ENCODE assay signal across 8 cellular contexts in genomic region chr7:92691578-92691977, GRCh38.
A peak's percentile ranks its signal among the peaks of the same experiment; 100 is the strongest.
DNase-seq lines count a peak whose midpoint lies in the region; ATAC-seq, FAIRE-seq and TF ChIP-seq lines count a peak whose summit lies in the region.

No MANE protein-coding gene starts in this region.

- no peak for TF ChIP-seq EP300 in upper lobe of left lung (IDR thresholded peaks at IDR 0.05)

- no peaks in the 10 kb centered on the region for H3K9me1 ChIP-seq in keratinocyte (ENCODE audit: control insufficient read depth, extremely low read depth, insufficient read depth, low read length)

- no peaks in the 10 kb centered on the region for H4K20me1 ChIP-seq in keratinocyte (ENCODE audit: control insufficient read depth, extremely low read depth, insufficient read depth, low read length)

- ATAC-seq in GM18858 (IDR thresholded peaks at IDR 0.05; ENCODE audit: unreplicated experiment), result peak; percentile 85
- peak; percentile 85 for ATAC-seq in HG03103 (IDR thresholded peaks at IDR 0.05; ENCODE audit: low read depth, unreplicated experiment)
- peak in 1 of 2 donors; percentile 54 for ATAC-seq in upper lobe of left lung (ENCODE audit: low FRiP score in 2 of 2)
- ATAC-seq in GM19397 (IDR thresholded peaks at IDR 0.05; ENCODE audit: unreplicated experiment), result no peak

- H3K27me3 ChIP-seq in adipocyte (replicated peaks; ENCODE audit: control insufficient read depth, insufficient read depth, low read length), result no peaks in the 10 kb centered on the region
- H3K27me3 ChIP-seq in keratinocyte (ENCODE audit: control insufficient read depth, extremely low read depth, insufficient read depth, low read length), result no peaks in the 10 kb centered on the region
- H3K27me3 ChIP-seq in upper lobe of left lung, result no peaks in the 10 kb centered on the region

- H3K9me3 ChIP-seq in adipocyte (ENCODE audit: control insufficient read depth, low read length) (no peaks in the 10 kb centered on the region), keratinocyte (ENCODE audit: control insufficient read depth, low read depth, low read length) (no peaks in the 10 kb centered on the region), upper lobe of left lung (no peaks in the 10 kb centered on the region)

- H3K4me2 ChIP-seq in keratinocyte (ENCODE audit: control insufficient read depth, extremely low read depth, insufficient read depth, low read depth, low read length), result no peak overlapping the region

- H3K4me3 ChIP-seq in adipocyte (ENCODE audit: low read length) (no peak overlapping the region), keratinocyte (ENCODE audit: control insufficient read depth in 2 of 3, extremely low read depth in 1 of 3, insufficient read depth in 2 of 3, low read depth in 1 of 3, low read length in 3 of 3) (no peak overlapping the region), upper lobe of left lung (no peak overlapping the region)

- H3K36me3 ChIP-seq in adipocyte (ENCODE audit: control insufficient read depth, insufficient read depth, low read length, severe bottlenecking) (no peaks in the 10 kb centered on the region), keratinocyte (ENCODE audit: control insufficient read depth in 2 of 2, extremely low read depth in 1 of 2, insufficient read depth in 2 of 2, low read length in 2 of 2) (peaks cover 0 to 4% of the 10 kb centered on the region in 2 experiments), upper lobe of left lung (no peaks in the 10 kb centered on the region)

- peaks cover 47% of the 10 kb centered on the region for H3K79me2 ChIP-seq in keratinocyte (ENCODE audit: control insufficient read depth, insufficient read depth, low read length)

- TF ChIP-seq POLR2A in upper lobe of left lung (IDR thresholded peaks at IDR 0.05), result no peak

- dilution Hi-C loops in keratinocyte (cut with MboI; ENCODE audit: extremely low pct_ligation_motif_present, low sequenced_read_pairs), result no loop called here

- WGBS in upper lobe of left lung, 2 donors, result 22 to 25% methylated on average over 2 of the region's 2 CpGs

- H3K9ac ChIP-seq in adipocyte (ENCODE audit: low read length), result no peak overlapping the region
- no peak overlapping the region for H3K9ac ChIP-seq in keratinocyte (ENCODE audit: control insufficient read depth, extremely low read depth, insufficient read depth, low read length)

- peaks cover 27% of the 10 kb centered on the region for H3K4me1 ChIP-seq in adipocyte (ENCODE audit: control insufficient read depth, insufficient read depth, low read length)
- H3K4me1 ChIP-seq in keratinocyte (ENCODE audit: control insufficient read depth, extremely low read depth, insufficient read depth, low read length), result peaks cover 4% of the 10 kb centered on the region
- H3K4me1 ChIP-seq in upper lobe of left lung, result peaks cover 0 to 13% (median 4%) of the 10 kb centered on the region in 4 donors

- H3K27ac ChIP-seq in keratinocyte (ENCODE audit: control insufficient read depth, insufficient read depth, low read length), result no peak overlapping the region
- no peak overlapping the region for H3K27ac ChIP-seq in upper lobe of left lung

- FAIRE-seq in keratinocyte (lab: Jason Lieb, UNC), result no peak

- TF ChIP-seq CTCF in keratinocyte (optimal IDR thresholded peaks at IDR 0.05 in 1 of 3, IDR thresholded peaks at IDR 0.05 in 1 of 3, conservative IDR thresholded peaks at IDR 0.05 in 1 of 3; ENCODE audit: extremely low read depth in 1 of 3, insufficient read depth in 2 of 3, low read length in 3 of 3) (peak in 2 of 3 experiments; percentile 34 to 55), upper lobe of left lung (IDR thresholded peaks at IDR 0.05) (peak; percentile 25 to 65 (median 48))

- DNase-seq in COLO668 (lab: John Stamatoyannopoulos, UW; ENCODE audit: unreplicated experiment) (peak; percentile 19), NCI-H524 (lab: John Stamatoyannopoulos, UW) (peak; percentile 2 to 77), adipocyte (ENCODE audit: low read depth) (peak; percentile 88), keratinocyte (ENCODE audit: low read depth, low spot score) (no peak), upper lobe of left lung (no peak)

- H2AFZ ChIP-seq in keratinocyte (ENCODE audit: control insufficient read depth, low read length), result no peak overlapping the region

Comparison
In these comparisons a context has a peak if more than half of its experiments do, and no peak if none do; other contexts are left out.
1. DNase-seq: peak in COLO668 (single experiment), NCI-H524 (2 of 2) and adipocyte (single experiment); none in keratinocyte (single experiment) and upper lobe of left lung (0 of 2).